In the genomic region with DNA sequence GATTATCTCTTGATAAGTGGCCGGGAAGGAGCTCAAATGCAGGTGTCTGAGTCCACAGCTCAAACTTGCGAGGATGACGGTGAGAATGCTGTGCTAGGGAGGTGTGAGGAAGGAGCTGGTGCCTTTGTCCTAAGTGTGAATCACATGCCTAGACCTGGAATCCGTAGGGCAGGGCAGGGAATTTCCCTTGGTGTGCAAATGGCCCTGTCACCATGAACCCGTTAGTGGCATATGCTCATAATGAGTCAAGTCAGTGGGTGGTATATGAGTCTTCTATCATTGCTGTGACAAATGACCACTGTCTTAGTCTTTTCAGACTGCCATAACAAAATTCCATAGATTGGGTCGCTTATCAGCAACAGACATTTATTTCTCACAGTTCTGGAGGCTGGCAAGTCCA, we compare ENCODE assay signal across 7 cellular contexts.
DNase-seq lines count a peak whose midpoint lies in the region; ATAC-seq and TF ChIP-seq lines count a peak whose summit lies in the region.
"Not testable (repeated sequence)": the region's sequence is repeated elsewhere in the genome, so short reads cannot be mapped to it uniquely, and the experiment has no call there.

No MANE protein-coding gene starts in this region.

- not testable (repeated sequence) for H3K4me1 Mint-ChIP-seq in activated CD4-positive, alpha-beta T cell treated with anti-CD3 and anti-CD28 coated beads for 36 hours; activated T-cell treated with anti-CD3 and anti-CD28 coated beads, Interleukin-2, amount 50 U/mL, for 4 hours (ENCODE audit: low read depth); activated T-helper 17 cell treated with anti-CD3 and anti-CD28 coated beads, Interleukin-2, amount 50 U/mL, for 72 hours; activated naive CD8-positive, alpha-beta T cell treated with anti-CD3 and anti-CD28 coated beads, Interleukin-2, amount 50 U/mL, for 24 hours

- not testable (repeated sequence) for H3K36me3 Mint-ChIP-seq in activated CD4-positive, alpha-beta T cell treated with anti-CD3 and anti-CD28 coated beads for 36 hours (ENCODE audit: low read depth); activated T-cell treated with anti-CD3 and anti-CD28 coated beads, Interleukin-2, amount 50 U/mL, for 4 hours (ENCODE audit: insufficient read depth); activated T-helper 17 cell treated with anti-CD3 and anti-CD28 coated beads, Interleukin-2, amount 50 U/mL, for 72 hours (ENCODE audit: low read depth); activated naive CD8-positive, alpha-beta T cell treated with anti-CD3 and anti-CD28 coated beads, Interleukin-2, amount 50 U/mL, for 24 hours (ENCODE audit: low read depth)

- not testable (repeated sequence) for H3F3A ChIP-seq in PC-3 (ENCODE audit: low read length, unreplicated experiment)

- H3K4me3 Mint-ChIP-seq in activated CD4-positive, alpha-beta T cell treated with anti-CD3 and anti-CD28 coated beads for 36 hours; activated T-cell treated with anti-CD3 and anti-CD28 coated beads, Interleukin-2, amount 50 U/mL, for 4 hours; activated T-helper 17 cell treated with anti-CD3 and anti-CD28 coated beads, Interleukin-2, amount 50 U/mL, for 72 hours; activated naive CD8-positive, alpha-beta T cell treated with anti-CD3 and anti-CD28 coated beads, Interleukin-2, amount 50 U/mL, for 24 hours: not testable (repeated sequence)

- intact Hi-C loops in PC-3 (cut with micrococcal nuclease); activated CD4-positive, alpha-beta T cell treated with anti-CD3 and anti-CD28 coated beads for 36 hours (cut with DNase I, micrococcal nuclease): not testable (repeated sequence)

- not testable (repeated sequence) for H3K36me3 ChIP-seq in PC-3 (ENCODE audit: low read depth, low read length)

- not testable (repeated sequence) for TF ChIP-seq CTCF in PC-3 (conservative IDR thresholded peaks at IDR 0.05; ENCODE audit: low read depth, low read length); foreskin keratinocyte (conservative IDR thresholded peaks at IDR 0.05)

- not testable (repeated sequence) for H3K4me3 ChIP-seq in PC-3 (ENCODE audit: low read length)

- ATAC-seq in PC-3 (peak; percentile 13; the same call in 1 of the 2 replicates), foreskin keratinocyte (peak; percentile 64)
- peak; percentile 87 for ATAC-seq in activated CD4-positive, alpha-beta T cell treated with anti-CD3 and anti-CD28 coated beads for 36 hours
- peak; percentile 57 to 62 for ATAC-seq in activated T-cell treated with anti-CD3 and anti-CD28 coated beads, Interleukin-2, amount 50 U/mL, for 4 hours
- peak; percentile 95 for ATAC-seq in activated T-helper 17 cell treated with anti-CD3 and anti-CD28 coated beads, Interleukin-2, amount 50 U/mL, for 72 hours (replicated peaks)
- ATAC-seq in activated naive CD8-positive, alpha-beta T cell treated with anti-CD3 and anti-CD28 coated beads, Interleukin-2, amount 50 U/mL, for 24 hours = peak; percentile 76
- peak; percentile 85 for ATAC-seq in stimulated activated naive CD8-positive, alpha-beta T cell treated with anti-CD3 and anti-CD28 coated beads, Interleukin-15, Interleukin-2, amounts not matched to agents 100 U/mL and 50 U/mL, for 24 hours

- not testable (repeated sequence) for H3K27me3 ChIP-seq in PC-3 (ENCODE audit: low read length); foreskin keratinocyte

- H3K4me1 ChIP-seq in PC-3 (ENCODE audit: insufficient read depth, low read length); foreskin keratinocyte: not testable (repeated sequence)

- not testable (repeated sequence) for H3K27me3 Mint-ChIP-seq in activated CD4-positive, alpha-beta T cell treated with anti-CD3 and anti-CD28 coated beads for 36 hours; activated T-cell treated with anti-CD3 and anti-CD28 coated beads, Interleukin-2, amount 50 U/mL, for 4 hours (ENCODE audit: low read depth); activated T-helper 17 cell treated with anti-CD3 and anti-CD28 coated beads, Interleukin-2, amount 50 U/mL, for 72 hours; activated naive CD8-positive, alpha-beta T cell treated with anti-CD3 and anti-CD28 coated beads, Interleukin-2, amount 50 U/mL, for 24 hours

- not testable (repeated sequence) for H3K4me2 ChIP-seq in PC-3 (ENCODE audit: low read length)

- not testable (repeated sequence) for H3K9me3 Mint-ChIP-seq in activated CD4-positive, alpha-beta T cell treated with anti-CD3 and anti-CD28 coated beads for 36 hours (ENCODE audit: low read depth); activated T-cell treated with anti-CD3 and anti-CD28 coated beads, Interleukin-2, amount 50 U/mL, for 4 hours; activated T-helper 17 cell treated with anti-CD3 and anti-CD28 coated beads, Interleukin-2, amount 50 U/mL, for 72 hours; activated naive CD8-positive, alpha-beta T cell treated with anti-CD3 and anti-CD28 coated beads, Interleukin-2, amount 50 U/mL, for 24 hours

- not testable (repeated sequence) for H4K20me1 ChIP-seq in PC-3 (ENCODE audit: low read length)

- not testable (repeated sequence) for H2AFZ ChIP-seq in PC-3 (ENCODE audit: low read length)

- H3K79me2 ChIP-seq in PC-3 (ENCODE audit: low read length) = not testable (repeated sequence)

- H3K9me2 ChIP-seq in PC-3 (replicated peaks; ENCODE audit: low read length) = not testable (repeated sequence)

- CTCF ChIA-PET in PC-3 (lab: Charles Lee); activated CD4-positive, alpha-beta T cell treated with anti-CD3 and anti-CD28 coated beads for 36 hours (lab: Charles Lee): not testable (repeated sequence)

- not testable (repeated sequence) for BruUV-seq in PC-3 (replicated peaks; lab: Mats Ljungman, UMichigan)

- H3K9me3 ChIP-seq in PC-3 (ENCODE audit: low read length) = not testable (repeated sequence)

- H3K27ac ChIP-seq in PC-3 (ENCODE audit: low read length); foreskin keratinocyte: not testable (repeated sequence)

- not testable (repeated sequence) for H3K9ac ChIP-seq in PC-3 (ENCODE audit: low read length)

- POLR2A ChIA-PET in PC-3 (lab: Charles Lee; ENCODE audit: unreplicated experiment); activated CD4-positive, alpha-beta T cell treated with anti-CD3 and anti-CD28 coated beads for 36 hours (lab: Charles Lee): not testable (repeated sequence)

- H3K27ac Mint-ChIP-seq in activated CD4-positive, alpha-beta T cell treated with anti-CD3 and anti-CD28 coated beads for 36 hours; activated T-helper 17 cell treated with anti-CD3 and anti-CD28 coated beads, Interleukin-2, amount 50 U/mL, for 72 hours; activated naive CD8-positive, alpha-beta T cell treated with anti-CD3 and anti-CD28 coated beads, Interleukin-2, amount 50 U/mL, for 24 hours: not testable (repeated sequence)

- not testable (repeated sequence) for DNase-seq in PC-3; activated CD4-positive, alpha-beta T cell treated with anti-CD3 and anti-CD28 coated beads for 36 hours; activated T-cell treated with anti-CD3 and anti-CD28 coated beads, Interleukin-2, amount 50 U/mL, for 4 hours; activated naive CD8-positive, alpha-beta T cell treated with anti-CD3 and anti-CD28 coated beads, Interleukin-2, amount 50 U/mL, for 24 hours; foreskin keratinocyte; stimulated activated naive CD8-positive, alpha-beta T cell treated with anti-CD3 and anti-CD28 coated beads, Interleukin-15, Interleukin-2, amounts not matched to agents 100 U/mL and 50 U/mL, for 24 hours

Comparison
In these comparisons a context has a peak if more than half of its experiments do, and no peak if none do; other contexts are left out.
1. ATAC-seq: peak in every context shown above with its lines; median percentile 95 in activated T-helper 17 cell treated with anti-CD3 and anti-CD28 coated beads, Interleukin-2, amount 50 U/mL, for 72 hours; 87 in activated CD4-positive, alpha-beta T cell treated with anti-CD3 and anti-CD28 coated beads for 36 hours; 85 in stimulated activated naive CD8-positive, alpha-beta T cell treated with anti-CD3 and anti-CD28 coated beads, Interleukin-15, Interleukin-2, amounts not matched to agents 100 U/mL and 50 U/mL, for 24 hours; 76 in activated naive CD8-positive, alpha-beta T cell treated with anti-CD3 and anti-CD28 coated beads, Interleukin-2, amount 50 U/mL, for 24 hours; 64 in foreskin keratinocyte; 60 in activated T-cell treated with anti-CD3 and anti-CD28 coated beads, Interleukin-2, amount 50 U/mL, for 4 hours; 13 in PC-3.